9 cellular contexts compared by ENCODE assay signal in the genomic region with DNA sequence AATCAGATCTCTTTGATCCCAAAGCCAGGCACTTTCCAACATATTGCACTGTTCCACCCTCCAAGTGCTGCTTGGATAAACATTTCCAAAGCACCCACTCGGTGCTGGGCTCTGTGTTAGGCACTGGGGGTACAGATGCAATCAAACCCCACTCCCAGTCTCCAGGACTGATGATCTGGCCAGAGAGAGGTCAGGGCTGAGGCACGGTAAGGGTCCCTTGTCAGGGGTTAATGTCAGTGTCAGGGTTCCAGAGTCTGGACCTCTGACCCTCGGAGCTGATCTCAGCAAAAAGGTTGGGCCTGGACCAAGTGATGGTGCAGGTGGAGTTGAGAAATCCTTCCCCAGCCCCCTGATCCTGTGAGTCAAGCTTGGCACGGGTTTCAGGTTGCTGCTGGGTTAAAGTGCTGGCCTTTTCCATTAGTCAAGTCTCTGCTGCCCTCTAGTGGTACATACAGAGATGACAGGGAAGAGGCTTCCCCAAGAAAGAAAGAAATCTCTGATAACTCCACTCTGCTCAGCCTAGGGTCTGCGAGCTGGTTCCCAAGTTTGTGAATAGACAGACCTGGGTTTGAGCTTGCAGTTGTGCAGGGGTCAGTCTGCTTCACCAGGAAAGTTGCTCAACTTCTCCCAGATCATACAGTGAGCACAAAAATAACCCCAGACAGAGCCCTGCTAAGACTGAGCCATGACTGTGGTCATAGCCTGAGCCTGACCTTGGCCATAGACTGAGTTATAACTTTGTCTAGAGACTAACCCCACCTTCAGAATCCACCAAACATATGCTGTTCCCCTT.
DNase-seq lines count a peak whose midpoint lies in the region; ATAC-seq and TF ChIP-seq lines count a peak whose summit lies in the region.
"Had no signal": no experiment of that assay in that cellular context is flagged by ENCODE, and none has a peak within 500 bp of the region (broad histone marks: within the 10 kb centered on the region; RNA-seq: fewer than 3 reads in every experiment).

No MANE protein-coding gene starts in this region.

- peaks cover 9% of the 10 kb centered on the region for H3K27me3 Mint-ChIP-seq in activated T-cell treated with anti-CD3 and anti-CD28 coated beads, Interleukin-2, amount 50 U/mL, for 72 hours (ENCODE audit: low read depth)

- H3K4me3 ChIP-seq in parathyroid adenoma (ENCODE audit: low read depth, low read length): no peak overlapping the region

- no peak overlapping the region for H3K4me2 ChIP-seq in parathyroid adenoma (ENCODE audit: low read length)

- no peaks in the 10 kb centered on the region for H3K4me1 ChIP-seq in parathyroid adenoma

- no peak overlapping the region for H2AFZ ChIP-seq in parathyroid adenoma

- no peaks in the 10 kb centered on the region for H3K36me3 ChIP-seq in parathyroid adenoma (ENCODE audit: control insufficient read depth, insufficient read depth, low read length)

- H3K27ac ChIP-seq in parathyroid adenoma: no peak overlapping the region

- H3K4me1 Mint-ChIP-seq in activated T-cell treated with anti-CD3 and anti-CD28 coated beads, Interleukin-2, amount 50 U/mL, for 72 hours (ENCODE audit: low read depth): no peaks in the 10 kb centered on the region
- H3K4me1 Mint-ChIP-seq: IgD-negative memory B cell had no signal

- TF ChIP-seq CTCF in parathyroid adenoma (IDR thresholded peaks at IDR 0.05): peak; percentile 71

- no peaks in the 10 kb centered on the region for H3K36me3 Mint-ChIP-seq in activated T-cell treated with anti-CD3 and anti-CD28 coated beads, Interleukin-2, amount 50 U/mL, for 72 hours (ENCODE audit: insufficient read depth in 2 of 2)
- H3K36me3 Mint-ChIP-seq: IgD-negative memory B cell had no signal

- H3K27me3 ChIP-seq in parathyroid adenoma (ENCODE audit: control insufficient read depth, insufficient read depth, low read length): no peaks in the 10 kb centered on the region

- ATAC-seq in HG03432 (IDR thresholded peaks at IDR 0.05; ENCODE audit: unreplicated experiment) (peak; percentile 85), GM21423 (IDR thresholded peaks at IDR 0.05; ENCODE audit: unreplicated experiment) (no peak)
- peak; percentile 35 to 57 for ATAC-seq in activated T-cell treated with anti-CD3 and anti-CD28 coated beads, Interleukin-2, amount 50 U/mL, for 72 hours (replicated peaks in 1 of 2)

- no peak overlapping the region for H3K27ac Mint-ChIP-seq in activated T-cell treated with anti-CD3 and anti-CD28 coated beads, Interleukin-2, amount 50 U/mL, for 72 hours

- DNase-seq in AG08395 (ENCODE audit: low spot score) (peak; percentile 81), GM04504 (ENCODE audit: low read depth) (peak; percentile 53), NCI-H748 (lab: John Stamatoyannopoulos, UW; ENCODE audit: unreplicated experiment) (peak; percentile 88), glomerular endothelial cell (ENCODE audit: extremely low read depth, low read depth, low spot score) (peak; percentile 39)
- peak; percentile 42 to 54 for DNase-seq in activated T-cell treated with anti-CD3 and anti-CD28 coated beads, Interleukin-2, amount 50 U/mL, for 72 hours

- no peak overlapping the region for H3K4me3 Mint-ChIP-seq in activated T-cell treated with anti-CD3 and anti-CD28 coated beads, Interleukin-2, amount 50 U/mL, for 72 hours

- no peak overlapping the region for H3K9ac ChIP-seq in parathyroid adenoma

- no peaks in the 10 kb centered on the region for H3K9me3 ChIP-seq in parathyroid adenoma (ENCODE audit: control insufficient read depth, low read length)

- H3K9me3 Mint-ChIP-seq in activated T-cell treated with anti-CD3 and anti-CD28 coated beads, Interleukin-2, amount 50 U/mL, for 72 hours: no peaks in the 10 kb centered on the region

- H3K79me2 ChIP-seq in parathyroid adenoma: no peaks in the 10 kb centered on the region
